8 cellular contexts compared by ENCODE assay signal in genomic region chr11:818396-819128, GRCh38. TPM values are rescaled to one million over a fixed set of nuclear protein-coding genes. Genes with fewer than 3 reads are reported as not detected.
DNase-seq lines count a peak whose midpoint lies in the region; ATAC-seq and TF ChIP-seq lines count a peak whose summit lies in the region.

PNPLA2 (plus strand) TSS chr11:818914; CDS start chr11:819719, 805 bp downstream.

- H3K4me3 Mint-ChIP-seq in activated CD8-positive, alpha-beta memory T cell treated with anti-CD3 and anti-CD28 coated beads, Interleukin-2, amount 10 ng/mL, durations not matched to agents 7 days and 5 days: peak within 1 kb of the TSS; percentile 73
- H3K4me3 Mint-ChIP-seq in activated T-helper 2 cell treated with anti-CD3 and anti-CD28 coated beads, Interferon-gamma antibody, Interleukin-2, Interleukin-4, amounts not matched to agents 10 μg/mL and 5 μg/mL and 100 μg/mL, durations not matched to agents 14 hours and 24 hours and 36 hours (ENCODE audit: low read depth): peak within 1 kb of the TSS; percentile 80

- CTCF ChIA-PET in activated CD8-positive, alpha-beta memory T cell treated with anti-CD3 and anti-CD28 coated beads, Interleukin-2, amount 10 ng/mL, durations not matched to agents 7 days and 5 days (lab: Charles Lee): interaction anchor here (1.2 to 2.8 kb wide), 7 partner anchors 10 to 233 kb away, joined by 3 to 12 read pairs (median 5); partner anchors contain the start of genes CRACR2B, POLR2L, RPLP2 and TSPAN4

- intact Hi-C loops in activated T-helper 2 cell treated with anti-CD3 and anti-CD28 coated beads, Interferon-gamma antibody, Interleukin-2, Interleukin-4, amounts not matched to agents 10 μg/mL and 5 μg/mL and 100 μg/mL, durations not matched to agents 14 hours and 24 hours and 36 hours (cut with micrococcal nuclease): loop anchor here (1.0 to 5.0 kb wide), 2 partner anchors 9 to 611 kb away; partner anchors contain the start of genes BET1L, RIC8A and RPLP2
- intact Hi-C loops in left ventricle myocardium inferior (cut with micrococcal nuclease): no loop called here

- no peaks in the 10 kb centered on the region for H3K9me3 Mint-ChIP-seq in activated CD8-positive, alpha-beta memory T cell treated with anti-CD3 and anti-CD28 coated beads, Interleukin-2, amount 10 ng/mL, durations not matched to agents 7 days and 5 days (ENCODE audit: low read depth)
- no peaks in the 10 kb centered on the region for H3K9me3 Mint-ChIP-seq in activated T-helper 2 cell treated with anti-CD3 and anti-CD28 coated beads, Interferon-gamma antibody, Interleukin-2, Interleukin-4, amounts not matched to agents 10 μg/mL and 5 μg/mL and 100 μg/mL, durations not matched to agents 14 hours and 24 hours and 36 hours

- H3K4me3 ChIP-seq in left ventricle myocardium inferior: peak within 1 kb of the TSS; percentile 91
- peak within 1 kb of the TSS; percentile 63 for H3K4me3 ChIP-seq in retinal pigment epithelial cell (ENCODE audit: low read length)

- H3K36me3 Mint-ChIP-seq in activated CD8-positive, alpha-beta memory T cell treated with anti-CD3 and anti-CD28 coated beads, Interleukin-2, amount 10 ng/mL, durations not matched to agents 7 days and 5 days: peaks cover 3% of the 10 kb centered on the region
- peaks cover 13% of the 10 kb centered on the region for H3K36me3 Mint-ChIP-seq in activated T-helper 2 cell treated with anti-CD3 and anti-CD28 coated beads, Interferon-gamma antibody, Interleukin-2, Interleukin-4, amounts not matched to agents 10 μg/mL and 5 μg/mL and 100 μg/mL, durations not matched to agents 14 hours and 24 hours and 36 hours (ENCODE audit: low read depth)

- H3K9me3 ChIP-seq in left ventricle myocardium inferior (replicated peaks): no peaks in the 10 kb centered on the region

- H3K27me3 Mint-ChIP-seq in activated CD8-positive, alpha-beta memory T cell treated with anti-CD3 and anti-CD28 coated beads, Interleukin-2, amount 10 ng/mL, durations not matched to agents 7 days and 5 days: no peaks in the 10 kb centered on the region
- H3K27me3 Mint-ChIP-seq in activated T-helper 2 cell treated with anti-CD3 and anti-CD28 coated beads, Interferon-gamma antibody, Interleukin-2, Interleukin-4, amounts not matched to agents 10 μg/mL and 5 μg/mL and 100 μg/mL, durations not matched to agents 14 hours and 24 hours and 36 hours (ENCODE audit: low read depth): no peaks in the 10 kb centered on the region

- peak within 1 kb of the TSS; percentile 78 for H3K27ac Mint-ChIP-seq in activated CD8-positive, alpha-beta memory T cell treated with anti-CD3 and anti-CD28 coated beads, Interleukin-2, amount 10 ng/mL, durations not matched to agents 7 days and 5 days
- H3K27ac Mint-ChIP-seq in activated T-helper 2 cell treated with anti-CD3 and anti-CD28 coated beads, Interferon-gamma antibody, Interleukin-2, Interleukin-4, amounts not matched to agents 10 μg/mL and 5 μg/mL and 100 μg/mL, durations not matched to agents 14 hours and 24 hours and 36 hours: peak within 1 kb of the TSS; percentile 62

- peaks cover 12% of the 10 kb centered on the region for H3K4me1 Mint-ChIP-seq in activated CD8-positive, alpha-beta memory T cell treated with anti-CD3 and anti-CD28 coated beads, Interleukin-2, amount 10 ng/mL, durations not matched to agents 7 days and 5 days
- peaks cover 8% of the 10 kb centered on the region for H3K4me1 Mint-ChIP-seq in activated T-helper 2 cell treated with anti-CD3 and anti-CD28 coated beads, Interferon-gamma antibody, Interleukin-2, Interleukin-4, amounts not matched to agents 10 μg/mL and 5 μg/mL and 100 μg/mL, durations not matched to agents 14 hours and 24 hours and 36 hours (ENCODE audit: low read depth)

- H3K27me3 ChIP-seq in left ventricle myocardium inferior (ENCODE audit: low read depth): no peaks in the 10 kb centered on the region

- peaks cover 23% of the 10 kb centered on the region for H3K36me3 ChIP-seq in left ventricle myocardium inferior

- peak within 1 kb of the TSS; percentile 99 for H3K27ac ChIP-seq in left ventricle myocardium inferior (replicated peaks)

- ATAC-seq in activated CD8-positive, alpha-beta memory T cell treated with anti-CD3 and anti-CD28 coated beads, Interleukin-2, amount 10 ng/mL, durations not matched to agents 7 days and 5 days: no peak

- peak; percentile 56 for DNase-seq in activated CD8-positive, alpha-beta memory T cell treated with anti-CD3 and anti-CD28 coated beads, Interleukin-2, amount 10 ng/mL, durations not matched to agents 7 days and 5 days
- DNase-seq in activated CD8-positive, alpha-beta memory T cell treated with anti-CD3 and anti-CD28 coated beads, Interleukin-2, amount 50 U/mL, for 48 hours: no peak
- no peak for DNase-seq in activated T-helper 2 cell treated with anti-CD3 and anti-CD28 coated beads, Interferon-gamma antibody, Interleukin-2, Interleukin-4, amounts not matched to agents 10 μg/mL and 5 μg/mL and 100 μg/mL, durations not matched to agents 14 hours and 24 hours and 36 hours (ENCODE audit: low spot score)
- DNase-seq in left ventricle myocardium inferior: no peak
- no peak for DNase-seq in retinal pigment epithelial cell (ENCODE audit: low read depth)
- no peak for DNase-seq in iPS-NIHi11 (ENCODE audit: low spot score)
- DNase-seq in NCI-H2029 (lab: John Stamatoyannopoulos, UW): no peak
- DNase-seq in dedifferentiated amniotic fluid mesenchymal stem cell (ENCODE audit: extremely low spot score): no peak

- TF ChIP-seq CTCF in left ventricle myocardium inferior (IDR thresholded peaks at IDR 0.05; ENCODE audit: borderline replicate concordance): no peak
- no peak for TF ChIP-seq CTCF in retinal pigment epithelial cell (conservative IDR thresholded peaks at IDR 0.05; ENCODE audit: low read depth, low read length)

- peaks cover 50% of the 10 kb centered on the region for H3K4me1 ChIP-seq in left ventricle myocardium inferior

RNA-seq across cellular contexts. Expression of gene PNPLA2, which starts in this region (rescaled TPM):
- 10 to 100 TPM; 64.7 to 70.0 TPM for total RNA-seq in activated CD8-positive, alpha-beta memory T cell treated with anti-CD3 and anti-CD28 coated beads, Interleukin-2, amount 10 ng/mL, durations not matched to agents 7 days and 5 days
- total RNA-seq in activated T-helper 2 cell treated with anti-CD3 and anti-CD28 coated beads, Interferon-gamma antibody, Interleukin-2, Interleukin-4, amounts not matched to agents 10 μg/mL and 5 μg/mL and 100 μg/mL, durations not matched to agents 14 hours and 24 hours and 36 hours: 56.1 and 59.8 TPM in 2 replicates
- 300 TPM for total RNA-seq in left ventricle myocardium inferior
